ENCODE assay signal across 16 cellular contexts in genomic region chr17:29577778-29578211, GRCh38. TPM values are rescaled to one million over a fixed set of nuclear protein-coding genes. Genes with fewer than 3 reads are reported as not detected.
A peak's percentile ranks its signal among the peaks of the same experiment; 100 is the strongest.
DNase-seq lines count a peak whose midpoint lies in the region; ATAC-seq and TF ChIP-seq lines count a peak whose summit lies in the region.
"Had no signal": no experiment of that assay in that cellular context is flagged by ENCODE, and none has a peak within 500 bp of the region (broad histone marks: within the 10 kb centered on the region; RNA-seq: fewer than 3 reads in every experiment).

No MANE protein-coding gene starts in this region.

- H3K4me3 Mint-ChIP-seq in endodermal cell (no peak overlapping the region), osteocyte (ENCODE audit: unreplicated experiment) (no peak overlapping the region)
- no peak overlapping the region for H3K4me3 Mint-ChIP-seq in activated CD4-positive, alpha-beta T cell treated with anti-CD3 and anti-CD28 coated beads for 36 hours
- H3K4me3 Mint-ChIP-seq: activated CD4-positive, alpha-beta T cell treated with anti-CD3 and anti-CD28 coated beads, Interleukin-2, amount 10 ng/mL, durations not matched to agents 24 days and 14 days; CD8-positive, alpha-beta T cell had no signal

- CTCF ChIA-PET in IMR-90 (lab: Yijun Ruan, JAX): interaction anchor here (1.5 kb wide), 1 partner anchor 208 kb away, joined by 3 read pairs; no protein-coding TSS in a partner anchor
- CTCF ChIA-PET in activated CD4-positive, alpha-beta T cell treated with anti-CD3 and anti-CD28 coated beads for 36 hours (lab: Charles Lee): interaction anchor here (6.0 kb wide), 1 partner anchor 40 kb away, joined by 37 read pairs; no protein-coding TSS in a partner anchor

- H3K4me3 ChIP-seq in IMR-90 (ENCODE audit: insufficient read depth, low read depth, low read length): no peak overlapping the region
- no peak overlapping the region for H3K4me3 ChIP-seq in endodermal cell (ENCODE audit: low read length)
- H3K4me3 ChIP-seq in skeletal muscle satellite cell (ENCODE audit: low read length): peak overlapping the region; percentile 18
- H3K4me3 ChIP-seq: mucosa of descending colon had no signal

- no peak overlapping the region; the same call in 1 of the 2 replicates for H2AK5ac ChIP-seq in IMR-90 (ENCODE audit: low read depth, low read length)

- peaks cover 29% of the 10 kb centered on the region for H3K36me3 Mint-ChIP-seq in endodermal cell (ENCODE audit: low read depth)
- peaks cover 40% of the 10 kb centered on the region for H3K36me3 Mint-ChIP-seq in activated CD4-positive, alpha-beta T cell treated with anti-CD3 and anti-CD28 coated beads for 36 hours (ENCODE audit: low read depth)
- peaks cover 24% of the 10 kb centered on the region for H3K36me3 Mint-ChIP-seq in osteocyte (ENCODE audit: unreplicated experiment)

- no peak overlapping the region for H2BK5ac ChIP-seq in IMR-90 (ENCODE audit: low read depth, low read length, poor library complexity, severe bottlenecking)

- H3K79me1 ChIP-seq in IMR-90 (ENCODE audit: low read depth in 1 of 2, low read length in 2 of 2): peaks cover 2 to 45% of the 10 kb centered on the region in 2 experiments

- no peak for TF ChIP-seq RAD21 in IMR-90 (IDR thresholded peaks at IDR 0.05; ENCODE audit: low read length)

- H3K4me1 ChIP-seq in IMR-90 (ENCODE audit: control insufficient read depth, insufficient read depth, low read length) (peaks cover 3% of the 10 kb centered on the region; the same call in 1 of the 2 replicates), endodermal cell (ENCODE audit: control insufficient read depth, insufficient read depth, low read length) (no peaks in the 10 kb centered on the region), skeletal muscle satellite cell (ENCODE audit: control insufficient read depth, insufficient read depth, low read length) (peaks cover 19% of the 10 kb centered on the region)

- no peaks in the 10 kb centered on the region for H3K9me3 ChIP-seq in IMR-90 (ENCODE audit: control insufficient read depth, insufficient read depth, low read length)
- H3K9me3 ChIP-seq in endodermal cell (ENCODE audit: control insufficient read depth, low read length): no peaks in the 10 kb centered on the region
- no peaks in the 10 kb centered on the region for H3K9me3 ChIP-seq in skeletal muscle satellite cell (replicated peaks; ENCODE audit: low read length)
- H3K9me3 ChIP-seq: mucosa of descending colon had no signal

- in situ Hi-C loops in IMR-90 (cut with MboI; ENCODE audit: low sequenced_read_pairs): no loop called here

- H3K14ac ChIP-seq in IMR-90 (replicated peaks; ENCODE audit: low read depth, low read length): no peak overlapping the region

- H2AFZ ChIP-seq in IMR-90 (replicated peaks; ENCODE audit: low read length, poor library complexity): peak overlapping the region; percentile 66

- no peak overlapping the region for H2BK20ac ChIP-seq in IMR-90 (ENCODE audit: low read depth, low read length)

- H3K27me3 Mint-ChIP-seq in endodermal cell (ENCODE audit: insufficient read depth) (no peaks in the 10 kb centered on the region), osteocyte (ENCODE audit: unreplicated experiment) (no peaks in the 10 kb centered on the region)
- H3K27me3 Mint-ChIP-seq in activated CD4-positive, alpha-beta T cell treated with anti-CD3 and anti-CD28 coated beads for 36 hours: no peaks in the 10 kb centered on the region
- H3K27me3 Mint-ChIP-seq: activated CD4-positive, alpha-beta T cell treated with anti-CD3 and anti-CD28 coated beads, Interleukin-2, amount 10 ng/mL, durations not matched to agents 24 days and 14 days had no signal

- H3K9me3 Mint-ChIP-seq in endodermal cell (no peaks in the 10 kb centered on the region), osteocyte (ENCODE audit: unreplicated experiment) (no peaks in the 10 kb centered on the region)
- no peaks in the 10 kb centered on the region for H3K9me3 Mint-ChIP-seq in activated CD4-positive, alpha-beta T cell treated with anti-CD3 and anti-CD28 coated beads for 36 hours (ENCODE audit: low read depth)
- H3K9me3 Mint-ChIP-seq: activated CD4-positive, alpha-beta T cell treated with anti-CD3 and anti-CD28 coated beads, Interleukin-2, amount 10 ng/mL, durations not matched to agents 24 days and 14 days; CD8-positive, alpha-beta T cell had no signal

- no peak overlapping the region for H4K91ac ChIP-seq in IMR-90 (ENCODE audit: insufficient read depth, low read depth, low read length)

- H3K27ac Mint-ChIP-seq in endodermal cell (no peak overlapping the region), osteocyte (ENCODE audit: unreplicated experiment) (no peak overlapping the region)
- H3K27ac Mint-ChIP-seq in activated CD4-positive, alpha-beta T cell treated with anti-CD3 and anti-CD28 coated beads for 36 hours: no peak overlapping the region
- H3K27ac Mint-ChIP-seq: CD8-positive, alpha-beta T cell had no signal

- DNase-seq in IMR-90 (peak; percentile 12), endodermal cell (peak; percentile 45), islet precursor cell (peak; percentile 55), osteocyte (ENCODE audit: extremely low spot score, unreplicated experiment) (no peak), GDM1 (lab: John Stamatoyannopoulos, UW) (no peak)
- DNase-seq in activated CD4-positive, alpha-beta T cell treated with anti-CD3 and anti-CD28 coated beads for 36 hours: no peak
- DNase-seq: activated CD4-positive, alpha-beta T cell treated with anti-CD3 and anti-CD28 coated beads, Interleukin-2, amount 10 ng/mL, durations not matched to agents 24 days and 14 days; activated gamma-delta T cell; CD8-positive, alpha-beta T cell; central memory CD4-positive, alpha-beta T cell; GOT3; NCI-H2171 treated with DMSO at 0.1 percent for 48 hours; T-helper 1 cell had no signal

- no peak for TF ChIP-seq POLR2A in IMR-90 (IDR thresholded peaks at IDR 0.05; ENCODE audit: low read depth, low read length)

- H4K20me1 ChIP-seq in IMR-90 (ENCODE audit: insufficient read depth, low read length): peaks cover 7% of the 10 kb centered on the region

- no peak overlapping the region for H3K23ac ChIP-seq in IMR-90 (ENCODE audit: low read depth, low read length)

- H2BK120ac ChIP-seq in IMR-90 (ENCODE audit: low read depth, low read length): no peak overlapping the region

- no peak overlapping the region for H3K4me2 ChIP-seq in IMR-90 (ENCODE audit: low read depth, low read length)
- peak overlapping the region; percentile 53 for H3K4me2 ChIP-seq in skeletal muscle satellite cell (ENCODE audit: low read length)

- H3K9ac ChIP-seq in IMR-90 (ENCODE audit: low read depth, low read length): no peak overlapping the region
- H3K9ac ChIP-seq in endodermal cell (ENCODE audit: extremely low read depth, low read length, poor library complexity, severe bottlenecking): no peak overlapping the region
- H3K9ac ChIP-seq in skeletal muscle satellite cell (ENCODE audit: low read depth, low read length): no peak overlapping the region

- intact Hi-C loops in IMR-90 (cut with micrococcal nuclease): no loop called here
- intact Hi-C loops in activated CD4-positive, alpha-beta T cell treated with anti-CD3 and anti-CD28 coated beads for 36 hours (cut with DNase I, micrococcal nuclease): no loop called here

- H3K18ac ChIP-seq in IMR-90 (ENCODE audit: low read depth, low read length): no peak overlapping the region

- no peak overlapping the region for H4K8ac ChIP-seq in IMR-90 (ENCODE audit: low read depth in 2 of 2, low read length in 2 of 2)

- ATAC-seq in IMR-90 (ENCODE audit: low read depth) (peak; percentile 81), HG02623 (IDR thresholded peaks at IDR 0.05; ENCODE audit: unreplicated experiment) (no peak)
- ATAC-seq in activated CD4-positive, alpha-beta T cell treated with anti-CD3 and anti-CD28 coated beads for 36 hours: no peak
- ATAC-seq: CD8-positive, alpha-beta T cell; mucosa of descending colon had no signal

- H4K5ac ChIP-seq in IMR-90 (ENCODE audit: low read depth, low read length): no peak overlapping the region

- POLR2A ChIA-PET in IMR-90 (lab: Charles Lee; ENCODE audit: unreplicated experiment): no interaction called here
- POLR2A ChIA-PET in activated CD4-positive, alpha-beta T cell treated with anti-CD3 and anti-CD28 coated beads for 36 hours (lab: Charles Lee): no interaction called here

- whole genome bisulfite sequencing in IMR-90 (ENCODE audit: extremely low coverage in 2 of 2, insufficient read length in 1 of 2), 2 experiments: 79% methylated on average over 2 of the region's 9 CpGs; no CpG with 5 or more reads in 1 of the 2 experiments
- 90 to 97% methylated on average over 3 to 9 of the region's 9 CpGs for WGBS in endodermal cell (ENCODE audit: insufficient coverage in 1 of 2, insufficient read length in 1 of 2), 2 experiments

- BruUV-seq in IMR-90 (replicated peaks; lab: Mats Ljungman, UMichigan): no TSS peak

- no peak for TF ChIP-seq CTCF in IMR-90 (conservative IDR thresholded peaks at IDR 0.05; ENCODE audit: low read depth, low read length)
- no peak for TF ChIP-seq CTCF in endodermal cell (conservative IDR thresholded peaks at IDR 0.05)
- no peak for TF ChIP-seq CTCF in osteocyte (IDR thresholded peaks at IDR 0.05)

- H2AK9ac ChIP-seq in IMR-90 (replicated peaks; ENCODE audit: low read depth, low read length, poor library complexity): peak overlapping the region; percentile 77

- H3K9me1 ChIP-seq in IMR-90 (ENCODE audit: insufficient read depth, low read length): no peaks in the 10 kb centered on the region; the same call in 1 of the 2 replicates

- H3K4me1 Mint-ChIP-seq in endodermal cell: peaks cover 1% of the 10 kb centered on the region
- peaks cover 14% of the 10 kb centered on the region for H3K4me1 Mint-ChIP-seq in activated CD4-positive, alpha-beta T cell treated with anti-CD3 and anti-CD28 coated beads for 36 hours
- peaks cover 6% of the 10 kb centered on the region for H3K4me1 Mint-ChIP-seq in osteocyte (ENCODE audit: unreplicated experiment)

- no peak overlapping the region for H3K56ac ChIP-seq in IMR-90 (ENCODE audit: extremely low read depth, insufficient read depth, low read length)

- dilution Hi-C loops in IMR-90 (cut with HindIII; ENCODE audit: low sequenced_read_pairs, unreplicated experiment): no loop called here

- H3K36me3 ChIP-seq in IMR-90 (ENCODE audit: control insufficient read depth, insufficient read depth, low read length): peaks cover 73% of the 10 kb centered on the region
- H3K36me3 ChIP-seq in endodermal cell (ENCODE audit: control insufficient read depth, insufficient read depth, low read length): peaks cover 37% of the 10 kb centered on the region
- peaks cover 63% of the 10 kb centered on the region for H3K36me3 ChIP-seq in skeletal muscle satellite cell (ENCODE audit: insufficient read depth, low read length)

- H3K27ac ChIP-seq in IMR-90 (ENCODE audit: insufficient read depth, low read length) (no peak overlapping the region), endodermal cell (ENCODE audit: low read depth, low read length) (no peak overlapping the region)

- no peak overlapping the region for H3K4ac ChIP-seq in IMR-90 (ENCODE audit: low read depth, low read length)

- H2BK15ac ChIP-seq in IMR-90 (ENCODE audit: low read depth, low read length): no peak overlapping the region

- H3K27me3 ChIP-seq in IMR-90 (ENCODE audit: control insufficient read depth, insufficient read depth, low read length) (no peaks in the 10 kb centered on the region), endodermal cell (ENCODE audit: control insufficient read depth, insufficient read depth, low read length, poor library complexity, severe bottlenecking) (no peaks in the 10 kb centered on the region), skeletal muscle satellite cell (ENCODE audit: control insufficient read depth, insufficient read depth, low read length) (no peaks in the 10 kb centered on the region)

RNA-seq across cellular contexts. Expression of gene TP53I13, which starts 9.3 kb away (rescaled TPM):
- 18.3 and 22.0 TPM in 2 replicates for total RNA-seq in IMR-90 (2012; rRNA removed)
- polyA plus RNA-seq in IMR-90 (2012; rRNA removed): 48.3 and 53.1 TPM in 2 replicates
- 41.4 and 69.6 TPM in 2 replicates for polyA plus RNA-seq in IMR-90 (2012; cell fraction: cytosol; rRNA removed)
- 126 and 323 TPM in 2 replicates for polyA plus RNA-seq in IMR-90 (2012; cell fraction: nucleus; rRNA removed; ENCODE audit: low replicate concordance)
- total RNA-seq in endodermal cell: 10 to 100 TPM; 21.7 to 31.0 TPM
- 34.6 TPM for polyA plus RNA-seq in endodermal cell (2013, experiment 1 of 2)
- 33.7 TPM for polyA plus RNA-seq in endodermal cell (2013, experiment 2 of 2)
- total RNA-seq in skeletal muscle satellite cell (2012; rRNA removed): 37.5 and 51.8 TPM in 2 replicates
- total RNA-seq in activated CD4-positive, alpha-beta T cell treated with anti-CD3 and anti-CD28 coated beads for 36 hours: 10 to 100 TPM; 37.7 to 41.5 TPM
- total RNA-seq in osteocyte: 42.0 and 43.1 TPM in 2 replicates

RNA-seq across cellular contexts. Expression of gene ABHD15, which starts 11.0 kb away (rescaled TPM):
- total RNA-seq in IMR-90 (2012; rRNA removed) (3.1 and 3.2 TPM in 2 replicates), endodermal cell (1 to 10 TPM; 1.4 to 2.1 TPM), osteocyte (11.7 and 12.8 TPM in 2 replicates)
- 4.5 and 4.6 TPM in 2 replicates for polyA plus RNA-seq in IMR-90 (2012; rRNA removed)
- 3.3 and 4.4 TPM in 2 replicates for polyA plus RNA-seq in IMR-90 (2012; cell fraction: cytosol; rRNA removed)
- 3.2 and 4.0 TPM in 2 replicates for polyA plus RNA-seq in IMR-90 (2012; cell fraction: nucleus; rRNA removed; ENCODE audit: low replicate concordance)
- 1.9 TPM for polyA plus RNA-seq in endodermal cell (2013, experiment 1 of 2)
- 1.4 TPM for polyA plus RNA-seq in endodermal cell (2013, experiment 2 of 2)
- 6.6 and 7.9 TPM in 2 replicates for total RNA-seq in skeletal muscle satellite cell (2012; rRNA removed)
- total RNA-seq in activated CD4-positive, alpha-beta T cell treated with anti-CD3 and anti-CD28 coated beads for 36 hours: 1 to 10 TPM; 7.2 to 8.6 TPM

RNA-seq across cellular contexts. Expression of gene GIT1, which starts 11.7 kb away (rescaled TPM):
- total RNA-seq in IMR-90 (2012; rRNA removed): 13.3 and 14.2 TPM in 2 replicates
- 34.2 and 37.1 TPM in 2 replicates for polyA plus RNA-seq in IMR-90 (2012; rRNA removed)
- polyA plus RNA-seq in IMR-90 (2012; cell fraction: cytosol; rRNA removed): 25.3 and 30.3 TPM in 2 replicates
- 57.7 and 127 TPM in 2 replicates for polyA plus RNA-seq in IMR-90 (2012; cell fraction: nucleus; rRNA removed; ENCODE audit: low replicate concordance)
- 10 to 100 TPM; 45.0 to 61.8 TPM for total RNA-seq in endodermal cell
- 47.1 TPM for polyA plus RNA-seq in endodermal cell (2013, experiment 1 of 2)
- polyA plus RNA-seq in endodermal cell (2013, experiment 2 of 2): 48.9 TPM
- total RNA-seq in skeletal muscle satellite cell (2012; rRNA removed): 23.6 and 33.2 TPM in 2 replicates
- total RNA-seq in activated CD4-positive, alpha-beta T cell treated with anti-CD3 and anti-CD28 coated beads for 36 hours: 10 to 100 TPM; 60.5 to 74.1 TPM
- 48.2 and 50.7 TPM in 2 replicates for total RNA-seq in osteocyte

RNA-seq across cellular contexts. Expression of gene ANKRD13B, which starts 15.1 kb away (rescaled TPM):
- total RNA-seq in IMR-90 (2012; rRNA removed) (0.90 and 1.1 TPM in 2 replicates), endodermal cell (1 to 10 TPM; 2.2 to 2.6 TPM), osteocyte (33.1 and 36.1 TPM in 2 replicates)
- 4.0 and 5.2 TPM in 2 replicates for polyA plus RNA-seq in IMR-90 (2012; rRNA removed)
- 1.9 and 4.4 TPM in 2 replicates for polyA plus RNA-seq in IMR-90 (2012; cell fraction: cytosol; rRNA removed)
- 27.5 and 68.3 TPM in 2 replicates for polyA plus RNA-seq in IMR-90 (2012; cell fraction: nucleus; rRNA removed; ENCODE audit: low replicate concordance)
- 36.5 TPM for polyA plus RNA-seq in endodermal cell (2013, experiment 1 of 2)
- polyA plus RNA-seq in endodermal cell (2013, experiment 2 of 2): 28.4 TPM
- 7.4 and 11.9 TPM in 2 replicates for total RNA-seq in skeletal muscle satellite cell (2012; rRNA removed)
- 10 to 100 TPM; 17.3 to 20.2 TPM for total RNA-seq in activated CD4-positive, alpha-beta T cell treated with anti-CD3 and anti-CD28 coated beads for 36 hours

RNA-seq across cellular contexts. Expression of gene CORO6, which starts 44.9 kb away (rescaled TPM):
- 2.8 and 3.4 TPM in 2 replicates for total RNA-seq in IMR-90 (2012; rRNA removed)
- 7.6 and 7.8 TPM in 2 replicates for polyA plus RNA-seq in IMR-90 (2012; rRNA removed)
- 1.4 and 2.8 TPM in 2 replicates for polyA plus RNA-seq in IMR-90 (2012; cell fraction: cytosol; rRNA removed)
- 139 and 203 TPM in 2 replicates for polyA plus RNA-seq in IMR-90 (2012; cell fraction: nucleus; rRNA removed; ENCODE audit: low replicate concordance)
- total RNA-seq in endodermal cell: under 1 TPM; 0.86 to 1.00 TPM
- 6.2 TPM for polyA plus RNA-seq in endodermal cell (2013, experiment 1 of 2)
- polyA plus RNA-seq in endodermal cell (2013, experiment 2 of 2): 5.3 TPM
- 4.8 and 8.7 TPM in 2 replicates for total RNA-seq in skeletal muscle satellite cell (2012; rRNA removed)
- total RNA-seq in activated CD4-positive, alpha-beta T cell treated with anti-CD3 and anti-CD28 coated beads for 36 hours: 10 to 100 TPM; 13.9 to 14.2 TPM
- total RNA-seq in osteocyte: 4.8 and 7.1 TPM in 2 replicates

Comparison
In these comparisons a context has a peak if more than half of its experiments do, and no peak if none do; other contexts are left out.
1. DNase-seq: peak in IMR-90 (single experiment), endodermal cell (single experiment) and islet precursor cell (single experiment); none in activated CD4-positive, alpha-beta T cell treated with anti-CD3 and anti-CD28 coated beads for 36 hours (single experiment), osteocyte (single experiment) and GDM1 (single experiment).